1 cellular context compared by ENCODE assay signal in the genomic region with DNA sequence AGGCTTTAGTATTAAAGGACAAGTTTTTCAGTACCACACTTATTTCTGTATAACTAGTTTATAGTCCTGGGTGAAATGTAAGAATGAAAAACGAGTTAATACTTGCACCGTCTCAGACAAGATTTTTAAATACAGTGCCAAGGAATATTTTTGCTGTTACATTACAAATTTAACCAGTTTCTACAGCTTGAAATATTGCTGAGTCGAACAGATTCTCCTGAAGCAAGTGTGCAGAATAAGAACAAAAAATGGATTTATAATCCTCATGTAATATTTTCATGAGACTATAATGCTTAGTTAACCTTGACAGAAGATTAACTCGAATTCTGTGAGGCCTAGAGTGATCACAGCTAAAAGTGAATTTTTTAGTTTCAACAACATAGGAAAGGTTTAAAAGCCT.
TF ChIP-seq lines count a peak whose summit lies in the region.

No MANE protein-coding gene starts in this region.

TF ChIP-seq in neural cell, 6 proteins besides CTCF, POLR2A, EP300 and RAD21 (continued from another document):
- TF ChIP-seq MXI1 (conservative IDR thresholded peaks at IDR 0.05; ENCODE audit: poor library complexity, severe bottlenecking): no peak
